Comparison of ENCODE assay signal across 9 cellular contexts in genomic region chr1:46394872-46395465, GRCh38. TPM values are rescaled to one million over a fixed set of nuclear protein-coding genes. Genes with fewer than 3 reads are reported as not detected.
A peak's percentile ranks its signal among the peaks of the same experiment; 100 is the strongest.
DNase-seq lines count a peak whose midpoint lies in the region; ATAC-seq and TF ChIP-seq lines count a peak whose summit lies in the region.
"Had no signal": no experiment of that assay in that cellular context is flagged by ENCODE, and none has a peak within 500 bp of the region (broad histone marks: within the 10 kb centered on the region; RNA-seq: fewer than 3 reads in every experiment).

No MANE protein-coding gene starts in this region.

- CTCF ChIA-PET in activated CD8-positive, alpha-beta T cell treated with anti-CD3 and anti-CD28 coated beads for 36 hours (lab: Charles Lee) = no interaction called here

- peaks cover 4% of the 10 kb centered on the region for H3K4me1 Mint-ChIP-seq in activated CD8-positive, alpha-beta T cell treated with anti-CD3 and anti-CD28 coated beads for 36 hours (ENCODE audit: low read depth)

- no peaks in the 10 kb centered on the region for H3K36me3 ChIP-seq in iPS-15b (ENCODE audit: control insufficient read depth, insufficient read depth, low read length)
- H3K36me3 ChIP-seq in rectal smooth muscle tissue (ENCODE audit: control insufficient read depth, insufficient read depth, low read length) = no peaks in the 10 kb centered on the region

- H3K36me3 Mint-ChIP-seq in activated CD8-positive, alpha-beta T cell treated with anti-CD3 and anti-CD28 coated beads for 36 hours (ENCODE audit: low read depth) = peaks cover 22% of the 10 kb centered on the region

- H3K27ac ChIP-seq in rectal smooth muscle tissue (ENCODE audit: low read depth, low read length) = no peak overlapping the region

- H3K4me1 ChIP-seq in iPS-15b (ENCODE audit: control insufficient read depth, insufficient read depth, low read length) = no peaks in the 10 kb centered on the region
- no peaks in the 10 kb centered on the region for H3K4me1 ChIP-seq in rectal smooth muscle tissue (ENCODE audit: control insufficient read depth, insufficient read depth, low read length)

- peaks cover 21% of the 10 kb centered on the region for H3K27me3 ChIP-seq in iPS-15b (ENCODE audit: control insufficient read depth, insufficient read depth, low read length)
- no peaks in the 10 kb centered on the region for H3K27me3 ChIP-seq in rectal smooth muscle tissue (ENCODE audit: control insufficient read depth, insufficient read depth, low read length)

- peaks cover 21% of the 10 kb centered on the region for H3K27me3 Mint-ChIP-seq in activated CD8-positive, alpha-beta T cell treated with anti-CD3 and anti-CD28 coated beads for 36 hours

- DNase-seq in DMS79 (lab: John Stamatoyannopoulos, UW) (peak; percentile 72), NCI-H345 (lab: John Stamatoyannopoulos, UW) (no peak), kidney tubule cell (ENCODE audit: low spot score) (no peak), NAMALWA (ENCODE audit: low spot score) (no peak), 8988T (no peak)
- DNase-seq in activated CD8-positive, alpha-beta T cell treated with anti-CD3 and anti-CD28 coated beads for 36 hours = no peak

- H3K4me3 Mint-ChIP-seq in activated CD8-positive, alpha-beta T cell treated with anti-CD3 and anti-CD28 coated beads for 36 hours = peak overlapping the region; percentile 62

- H3K9me3 Mint-ChIP-seq in activated CD8-positive, alpha-beta T cell treated with anti-CD3 and anti-CD28 coated beads for 36 hours = peaks cover 5% of the 10 kb centered on the region

- H3K9ac ChIP-seq in iPS-15b (ENCODE audit: low read depth, low read length) (no peak overlapping the region), rectal smooth muscle tissue (ENCODE audit: low read length) (peak overlapping the region; percentile 3)

- POLR2A ChIA-PET in activated CD8-positive, alpha-beta T cell treated with anti-CD3 and anti-CD28 coated beads for 36 hours (lab: Charles Lee) = no interaction called here

- no peak for TF ChIP-seq CTCF in activated CD8-positive, alpha-beta T cell treated with anti-CD3 and anti-CD28 coated beads for 36 hours (IDR thresholded peaks at IDR 0.05)

- no peak for ATAC-seq in activated CD8-positive, alpha-beta T cell treated with anti-CD3 and anti-CD28 coated beads for 36 hours
- ATAC-seq: K562 had no signal

- H3K27ac Mint-ChIP-seq in activated CD8-positive, alpha-beta T cell treated with anti-CD3 and anti-CD28 coated beads for 36 hours = no peak overlapping the region

- peak overlapping the region; percentile 87 for H3K4me3 ChIP-seq in iPS-15b (ENCODE audit: low read depth, low read length)
- peak overlapping the region; percentile 67 for H3K4me3 ChIP-seq in rectal smooth muscle tissue (ENCODE audit: low read length)
- H3K4me3 ChIP-seq: K562 had no signal

- peaks cover 14% of the 10 kb centered on the region for H3K9me3 ChIP-seq in iPS-15b (ENCODE audit: control insufficient read depth, insufficient read depth, low read length)

- intact Hi-C loops in activated CD8-positive, alpha-beta T cell treated with anti-CD3 and anti-CD28 coated beads for 36 hours (cut with micrococcal nuclease) = no loop called here

RNA-seq across cellular contexts. Expression of gene FAAH, which starts 0.9 kb away (rescaled TPM):
- total RNA-seq in activated CD8-positive, alpha-beta T cell treated with anti-CD3 and anti-CD28 coated beads for 36 hours = 1 to 10 TPM; 3.0 to 4.7 TPM

RNA-seq across cellular contexts. Expression of gene NSUN4, which starts 54.4 kb away (rescaled TPM):
- 10 to 100 TPM; 28.5 to 29.3 TPM for total RNA-seq in activated CD8-positive, alpha-beta T cell treated with anti-CD3 and anti-CD28 coated beads for 36 hours
